ENCODE assay signal across 17 cellular contexts in the genomic region with DNA sequence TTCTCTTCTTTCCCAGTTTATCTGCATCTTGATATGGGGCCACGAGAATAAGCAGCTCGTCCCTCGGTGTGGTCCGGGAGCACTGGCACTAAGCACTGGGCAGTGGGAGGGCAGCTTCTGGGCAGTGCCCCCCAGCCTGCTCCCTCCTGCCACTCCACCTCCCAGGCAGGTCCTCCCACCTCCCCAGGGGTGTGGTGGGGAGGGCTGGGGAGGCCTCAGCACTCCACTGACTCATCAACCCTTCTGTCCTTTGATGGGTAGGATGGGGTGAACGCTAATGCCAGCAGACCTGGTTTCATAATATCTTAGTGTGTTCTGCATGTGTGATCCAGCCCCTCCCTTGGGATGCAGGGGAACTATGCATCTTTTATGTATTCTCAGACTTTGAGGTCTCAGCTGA.
DNase-seq lines count a peak whose midpoint lies in the region; ATAC-seq and TF ChIP-seq lines count a peak whose summit lies in the region.
"Had no signal": no experiment of that assay in that cellular context is flagged by ENCODE, and none has a peak within 500 bp of the region (broad histone marks: within the 10 kb centered on the region; RNA-seq: fewer than 3 reads in every experiment).

No MANE protein-coding gene starts in this region.

- intact Hi-C loops in lower lobe of right lung (cut with DNase I), result no loop called here
- intact Hi-C loops in upper lobe of right lung (cut with DNase I), result no loop called here
- intact Hi-C loops in cardiac septum (cut with DNase I), result no loop called here

- no peak overlapping the region for H3K4me3 Mint-ChIP-seq in natural killer cell treated with Interleukin-12 subunit alpha and Interleukin-12 subunit beta and Interleukin-15 and Interleukin-18, amount 100 ng/mL, for 72 hours
- H3K4me3 Mint-ChIP-seq: activated CD4-positive, alpha-beta T cell treated with anti-CD3 and anti-CD28 coated beads, Interleukin-2, amount 10 ng/mL, durations not matched to agents 24 days and 14 days; B cell; GM23338; neural progenitor cell had no signal

- DNase-seq in NB4 (ENCODE audit: low read depth) (peak; percentile 12), epithelial cell of esophagus (ENCODE audit: low read depth) (peak; percentile 88), lower lobe of right lung (no peak), upper lobe of right lung (no peak), cardiac septum (ENCODE audit: low spot score) (no peak)
- DNase-seq in natural killer cell treated with Interleukin-12 subunit alpha and Interleukin-12 subunit beta and Interleukin-15 and Interleukin-18, amount 100 ng/mL, for 72 hours (ENCODE audit: low spot score), result no peak
- DNase-seq: activated CD4-positive, alpha-beta T cell treated with anti-CD3 and anti-CD28 coated beads, Interleukin-2, amount 10 ng/mL, durations not matched to agents 24 days and 14 days; aorta; GF-D8; NCI-H1105; Peyer's patch had no signal

- no peaks in the 10 kb centered on the region for H3K9me3 Mint-ChIP-seq in natural killer cell treated with Interleukin-12 subunit alpha and Interleukin-12 subunit beta and Interleukin-15 and Interleukin-18, amount 100 ng/mL, for 72 hours

- no peak for TF ChIP-seq POLR2A in NB4 (IDR thresholded peaks at IDR 0.05; ENCODE audit: extremely low read depth, insufficient read length)

- H3K9me3 ChIP-seq in lower lobe of right lung (no peaks in the 10 kb centered on the region), upper lobe of right lung (no peaks in the 10 kb centered on the region)
- H3K9me3 ChIP-seq: Peyer's patch, right atrium auricular region had no signal

- ATAC-seq in lower lobe of right lung (peak in 1 of 2 donors; percentile 18), upper lobe of right lung (no peak), GM19467 (IDR thresholded peaks at IDR 0.05; ENCODE audit: unreplicated experiment) (no peak)
- no peak for ATAC-seq in natural killer cell treated with Interleukin-12 subunit alpha and Interleukin-12 subunit beta and Interleukin-15 and Interleukin-18, amount 100 ng/mL, for 72 hours
- ATAC-seq: GM23338 had no signal

- H3K36me3 ChIP-seq in lower lobe of right lung (no peaks in the 10 kb centered on the region), upper lobe of right lung (no peaks in the 10 kb centered on the region)
- H3K36me3 ChIP-seq: neural progenitor cell, Peyer's patch, right atrium auricular region had no signal

- TF ChIP-seq CTCF in NB4 (IDR thresholded peaks at IDR 0.05; ENCODE audit: low read depth, low read length) (no peak), epithelial cell of esophagus (IDR thresholded peaks at IDR 0.05; ENCODE audit: insufficient read depth, low read depth, low read length, missing control alignments) (no peak), lower lobe of right lung (IDR thresholded peaks at IDR 0.05) (no peak), upper lobe of right lung (IDR thresholded peaks at IDR 0.05) (no peak)

- no peaks in the 10 kb centered on the region for H3K36me3 Mint-ChIP-seq in natural killer cell treated with Interleukin-12 subunit alpha and Interleukin-12 subunit beta and Interleukin-15 and Interleukin-18, amount 100 ng/mL, for 72 hours
- H3K36me3 Mint-ChIP-seq: neural progenitor cell had no signal

- no peak overlapping the region for H3K27ac Mint-ChIP-seq in natural killer cell treated with Interleukin-12 subunit alpha and Interleukin-12 subunit beta and Interleukin-15 and Interleukin-18, amount 100 ng/mL, for 72 hours
- H3K27ac Mint-ChIP-seq: activated CD4-positive, alpha-beta T cell treated with anti-CD3 and anti-CD28 coated beads, Interleukin-2, amount 10 ng/mL, durations not matched to agents 24 days and 14 days; B cell; GM23338; neural progenitor cell had no signal

- H3K27ac ChIP-seq in lower lobe of right lung (peak overlapping the region; percentile 58), upper lobe of right lung (peak overlapping the region; percentile 66)
- H3K27ac ChIP-seq: HL-60, neural progenitor cell, right atrium auricular region had no signal

- H3K4me3 ChIP-seq in NB4 (ENCODE audit: low read depth, low read length) (no peak overlapping the region), epithelial cell of esophagus (ENCODE audit: low read length) (no peak overlapping the region), lower lobe of right lung (no peak overlapping the region), upper lobe of right lung (no peak overlapping the region)
- H3K4me3 ChIP-seq: GM23338, neural progenitor cell, Peyer's patch, right atrium auricular region had no signal

- H3K4me1 ChIP-seq in lower lobe of right lung (peaks cover 6% of the 10 kb centered on the region), upper lobe of right lung (no peaks in the 10 kb centered on the region)
- H3K4me1 ChIP-seq: right atrium auricular region had no signal

- no peaks in the 10 kb centered on the region for H3K27me3 ChIP-seq in lower lobe of right lung (ENCODE audit: low read depth)
- H3K27me3 ChIP-seq in upper lobe of right lung, result no peaks in the 10 kb centered on the region
- H3K27me3 ChIP-seq: neural progenitor cell, Peyer's patch, right atrium auricular region had no signal

- H3K4me1 Mint-ChIP-seq in natural killer cell treated with Interleukin-12 subunit alpha and Interleukin-12 subunit beta and Interleukin-15 and Interleukin-18, amount 100 ng/mL, for 72 hours (ENCODE audit: low read depth in 2 of 2), result peaks cover 0 to 5% of the 10 kb centered on the region in 2 donors
- H3K4me1 Mint-ChIP-seq: activated CD4-positive, alpha-beta T cell treated with anti-CD3 and anti-CD28 coated beads, Interleukin-2, amount 10 ng/mL, durations not matched to agents 24 days and 14 days; B cell; neural progenitor cell had no signal

- H3K27me3 Mint-ChIP-seq in natural killer cell treated with Interleukin-12 subunit alpha and Interleukin-12 subunit beta and Interleukin-15 and Interleukin-18, amount 100 ng/mL, for 72 hours, result peaks cover 0 to 10% of the 10 kb centered on the region in 2 donors

Comparison
In these comparisons a context has a peak if more than half of its experiments do, and no peak if none do; other contexts are left out.
1. DNase-seq: peak in NB4 (single experiment) and epithelial cell of esophagus (single experiment); none in lower lobe of right lung (single experiment), upper lobe of right lung (single experiment), natural killer cell treated with Interleukin-12 subunit alpha and Interleukin-12 subunit beta and Interleukin-15 and Interleukin-18, amount 100 ng/mL, for 72 hours (single experiment) and cardiac septum (single experiment).